Comparison of ENCODE assay signal across 8 cellular contexts in genomic region chr6:296151-297122, GRCh38. TPM values are rescaled to one million over a fixed set of nuclear protein-coding genes. Genes with fewer than 3 reads are reported as not detected.
DNase-seq lines count a peak whose midpoint lies in the region; ATAC-seq lines count a peak whose summit lies in the region.

No MANE protein-coding gene starts in this region.

- H3K9me3 ChIP-seq in HAP-1: peaks cover 12% of the 10 kb centered on the region

- peaks cover 15% of the 10 kb centered on the region for H3K4me1 ChIP-seq in HAP-1

- no peaks in the 10 kb centered on the region for H3K36me3 ChIP-seq in HAP-1 (replicated peaks)

- ATAC-seq in GM18508 (IDR thresholded peaks at IDR 0.05; ENCODE audit: insufficient read depth, unreplicated experiment): peak; percentile 16
- ATAC-seq in HG02798 (IDR thresholded peaks at IDR 0.05; ENCODE audit: poor library complexity, unreplicated experiment): peak; percentile 13

- no peak overlapping the region for H3K4me3 ChIP-seq in HAP-1

- peak; percentile 94 for DNase-seq in pons (ENCODE audit: low spot score)
- DNase-seq in occipital lobe (lab: John Stamatoyannopoulos, UW): no peak
- no peak for DNase-seq in HAP-1 (ENCODE audit: low spot score in 2 of 2)
- DNase-seq in epidermal melanocyte (ENCODE audit: insufficient read length, low spot score): no peak
- no peak for DNase-seq in A172 (ENCODE audit: low spot score)

- H3K27me3 ChIP-seq in HAP-1 (ENCODE audit: low read depth): no peaks in the 10 kb centered on the region

- in situ Hi-C loops in HAP-1 (cut with MboI; ENCODE audit: low sequenced_read_pairs): no loop called here

- peak overlapping the region; percentile 64 for H3K27ac ChIP-seq in angular gyrus (ENCODE audit: low read depth, low read length)

RNA-seq across cellular contexts. Expression of gene DUSP22, which starts 4.2 kb away (rescaled TPM):
- 23.7 TPM for total RNA-seq in occipital lobe
- 19.5 and 29.5 TPM in 2 replicates for total RNA-seq in A172 (2014; rRNA removed; shearing (Covaris generic))
